In genomic region chr16:83943516-83944050, GRCh38 we compare ENCODE assay signal across 1 cellular context.
TF ChIP-seq lines count a peak whose summit lies in the region.

No MANE protein-coding gene starts in this region.

TF ChIP-seq in HepG2, 621 proteins besides CTCF, POLR2A, EP300 and RAD21 (continued from another document):
- no peak for TF ChIP-seq MXD4 (CRISPR knock-in tag; IDR thresholded peaks at IDR 0.05)
